In genomic region chr14:39034481-39035296, GRCh38 we compare ENCODE assay signal across 11 cellular contexts.
DNase-seq lines count a peak whose midpoint lies in the region; ATAC-seq, FAIRE-seq and TF ChIP-seq lines count a peak whose summit lies in the region.
"Had no signal": no experiment of that assay in that cellular context is flagged by ENCODE, and none has a peak within 500 bp of the region (broad histone marks: within the 10 kb centered on the region; RNA-seq: fewer than 3 reads in every experiment).

No MANE protein-coding gene starts in this region.

- SMC1A ChIA-PET in GM12878 (lab: Charles Lee; ENCODE audit: uncharacterized antibody, unreplicated experiment) = interaction anchor here (0.8 to 2.2 kb wide), 14 partner anchors 14 to 334 kb away, joined by 3 to 8 read pairs (median 4); no protein-coding TSS in a partner anchor

- RAD21 ChIA-PET in GM12878 (lab: Charles Lee; ENCODE audit: unreplicated experiment) = interaction anchor here (0.8 to 1.2 kb wide), 3 partner anchors 166 to 313 kb away, joined by 3 to 5 read pairs (median 3); no protein-coding TSS in a partner anchor

- H3K4me1 ChIP-seq in BE2C (no peaks in the 10 kb centered on the region; the same call in 1 of the 2 replicates), GM12878 (ENCODE audit: control insufficient read depth, insufficient read depth, low read length) (no peaks in the 10 kb centered on the region), HepG2 (ENCODE audit: insufficient read depth, low read length) (no peaks in the 10 kb centered on the region)

- TF ChIP-seq CTCF in BE2C (IDR thresholded peaks at IDR 0.05; ENCODE audit: low read depth, low read length) = peak; percentile 84
- TF ChIP-seq CTCF in GM12878 (IDR thresholded peaks at IDR 0.05 in 2 of 3, conservative IDR thresholded peaks at IDR 0.05 in 1 of 3; ENCODE audit: control insufficient read depth in 2 of 3, extremely low read depth in 1 of 3, insufficient read depth in 1 of 3, low read depth in 3 of 3, low read length in 3 of 3) = peak in 1 of 3 experiments; percentile 27; a peak in 1 of 6 replicates
- peak; percentile 75 for TF ChIP-seq CTCF in HepG2 (CRISPR knock-in tag; IDR thresholded peaks at IDR 0.05)

- CTCF ChIA-PET in GM12878 (lab: Yijun Ruan, JAX) (interaction anchor here (0.6 to 2.0 kb wide), 26 partner anchors 9 to 433 kb away, joined by 3 to 8 read pairs (median 4); partner anchors contain the start of gene TRAPPC6B), HepG2 (lab: Yijun Ruan, JAX; ENCODE audit: low intra/inter-chr PET ratio, low total read pairs) (interaction anchor here (0.7 to 2.2 kb wide), 4 partner anchors 19 to 313 kb away, joined by 3 to 21 read pairs (median 10); no protein-coding TSS in a partner anchor)

- H4K20me1 ChIP-seq in GM12878 (ENCODE audit: control insufficient read depth, insufficient read depth) = no peaks in the 10 kb centered on the region
- H4K20me1 ChIP-seq in HepG2 (ENCODE audit: insufficient read depth, low read length) = peaks cover 3% of the 10 kb centered on the region; the same call in 1 of the 2 replicates

- no peak for FAIRE-seq in GM12878 (lab: Jason Lieb, UNC)
- FAIRE-seq in HepG2 (lab: Jason Lieb, UNC) = no peak

- H3K4me2 ChIP-seq in GM12878 (ENCODE audit: control insufficient read depth, insufficient read depth) (no peak overlapping the region), HepG2 (ENCODE audit: low read depth, low read length) (no peak overlapping the region)

- H3K36me3 ChIP-seq in BE2C (peaks cover 52% of the 10 kb centered on the region), GM12878 (ENCODE audit: control insufficient read depth in 2 of 2, insufficient read depth in 2 of 2, low read length in 1 of 2) (peaks cover 5 to 28% of the 10 kb centered on the region in 2 experiments), HepG2 (replicated peaks in 1 of 2; ENCODE audit: control insufficient read depth in 1 of 2, insufficient read depth in 2 of 2, low read length in 2 of 2) (peaks cover 44 to 96% of the 10 kb centered on the region in 2 experiments)

- ATAC-seq in GM12878 (peak; percentile 78), HepG2 (peak; percentile 78), HG02870 (IDR thresholded peaks at IDR 0.05; ENCODE audit: unreplicated experiment) (no peak)
- ATAC-seq: sciatic nerve had no signal

- no peak overlapping the region for H3K4me3 ChIP-seq in BE2C (ENCODE audit: low read depth, low read length)
- H3K4me3 ChIP-seq in GM12878 = no peak overlapping the region
- H3K4me3 ChIP-seq in HepG2 (replicated peaks in 1 of 3; ENCODE audit: insufficient read depth in 1 of 3, low read depth in 2 of 3, low read length in 3 of 3) = no peak overlapping the region

- no peak overlapping the region for H3K27ac ChIP-seq in GM12878 (ENCODE audit: control insufficient read depth, insufficient read depth)
- H3K27ac ChIP-seq in HepG2 (ENCODE audit: extremely low read length, insufficient read depth, low read length) = no peak overlapping the region

- no peak for TF ChIP-seq EP300 in GM12878 (IDR thresholded peaks at IDR 0.05; ENCODE audit: borderline replicate concordance in 1 of 2, control insufficient read depth in 1 of 2, low read depth in 2 of 2, low read length in 2 of 2)
- TF ChIP-seq EP300 in HepG2 (IDR thresholded peaks at IDR 0.05; ENCODE audit: low read depth in 2 of 2, low read length in 2 of 2) = no peak
- no peak for TF ChIP-seq EP300 in HepG2 (CRISPR knock-in tag; IDR thresholded peaks at IDR 0.05; ENCODE audit: borderline replicate concordance)

- H2AFZ ChIP-seq in GM12878 (ENCODE audit: control insufficient read depth, low read depth, low read length) = no peak overlapping the region
- no peak overlapping the region for H2AFZ ChIP-seq in HepG2 (ENCODE audit: low read length)

- POLR2A ChIA-PET in GM12878 (lab: Charles Lee) = interaction anchor here (0.5 kb wide), 1 partner anchor 134 kb away, joined by 4 read pairs; no protein-coding TSS in a partner anchor
- POLR2A ChIA-PET in HepG2 (lab: Yijun Ruan, JAX) = interaction anchor here (1.0 to 2.6 kb wide), 4 partner anchors 10 to 136 kb away, joined by 3 to 26 read pairs (median 18); partner anchors contain the start of genes SEC23A and TRAPPC6B

- H3K79me2 ChIP-seq in GM12878 (ENCODE audit: control insufficient read depth, insufficient read depth, low read length) (no peaks in the 10 kb centered on the region), HepG2 (ENCODE audit: insufficient read depth, low read length) (no peaks in the 10 kb centered on the region)

- H3K9me3 ChIP-seq in BE2C (no peaks in the 10 kb centered on the region), GM12878 (replicated peaks; ENCODE audit: control insufficient read depth, insufficient read depth, low read length) (no peaks in the 10 kb centered on the region), HepG2 (ENCODE audit: low read length) (no peaks in the 10 kb centered on the region)

- intact Hi-C loops in GM12878 (cut with micrococcal nuclease; ENCODE audit: unreplicated experiment) (no loop called here), HepG2 (cut with micrococcal nuclease; ENCODE audit: unreplicated experiment) (loop anchor here (1.0 kb wide), 5 partner anchors 8 to 429 kb away; no protein-coding TSS in a partner anchor)

- no peak for TF ChIP-seq RAD21 in GM12878 (IDR thresholded peaks at IDR 0.05; ENCODE audit: insufficient read depth, low read depth, low read length)
- peak; percentile 66; the same call in 1 of the 2 replicates for TF ChIP-seq RAD21 in HepG2 (CRISPR knock-in tag; IDR thresholded peaks at IDR 0.05)

- in situ Hi-C loops in GM12878 (cut with MboI) = no loop called here
- in situ Hi-C loops in HepG2 (cut with HindIII; ENCODE audit: extremely low pct_ligation_motif_present, low pct_unique_long_range_greater_than_20kb) = no loop called here

- H3K9ac ChIP-seq in GM12878 (ENCODE audit: control insufficient read depth, insufficient read depth, low read length) (no peak overlapping the region), HepG2 (ENCODE audit: insufficient read depth, low read depth, low read length) (no peak overlapping the region)

- DNase-seq in BE2C (peak; percentile 67), NCI-H146 treated with DMSO at 0.1 percent for 48 hours (lab: John Stamatoyannopoulos, UW; ENCODE audit: unreplicated experiment) (peak; percentile 4), GM12878 (ENCODE audit: low read depth, low spot score) (no peak), HepG2 (ENCODE audit: low spot score) (peak; percentile 66), EL (no peak), foreskin melanocyte (no peak), SKM-1 treated with dmso at 0.1 percent for 144 hours (lab: John Stamatoyannopoulos, UW; ENCODE audit: unreplicated experiment) (no peak)
- DNase-seq: DND-41, islet precursor cell had no signal

- no peak for TF ChIP-seq POLR2A in GM12878 (IDR thresholded peaks at IDR 0.05; ENCODE audit: low read depth, low read length)
- TF ChIP-seq POLR2A in HepG2 (IDR thresholded peaks at IDR 0.05; ENCODE audit: insufficient read depth in 1 of 2, low read depth in 2 of 2, low read length in 2 of 2) = no peak

- BruUV-seq in GM12878 (replicated peaks; lab: Mats Ljungman, UMichigan) = no TSS peak
- BruUV-seq in HepG2 (replicated peaks; lab: Mats Ljungman, UMichigan) = no TSS peak

- no peaks in the 10 kb centered on the region for H3K27me3 ChIP-seq in BE2C
- no peaks in the 10 kb centered on the region for H3K27me3 ChIP-seq in GM12878 (replicated peaks in 1 of 2; ENCODE audit: control insufficient read depth in 2 of 2, insufficient read depth in 2 of 2, low read length in 1 of 2)
- no peaks in the 10 kb centered on the region for H3K27me3 ChIP-seq in HepG2 (ENCODE audit: control insufficient read depth in 1 of 2, insufficient read depth in 2 of 2, low read length in 2 of 2)

- 95% methylated on average over 3 of the region's 3 CpGs for WGBS in GM12878 (ENCODE audit: insufficient coverage, insufficient replicate concordance, low lambda C conversion rate, missing lambda C conversion rate)
- WGBS in HepG2 (ENCODE audit: low lambda C conversion rate) = 41% methylated on average over 3 of the region's 3 CpGs

TF ChIP-seq in GM12878, 131 proteins besides CTCF, POLR2A, EP300 and RAD21 (continues in another document):
- TF ChIP-seq FOXK2 (IDR thresholded peaks at IDR 0.05) (no peak), MEF2A (IDR thresholded peaks at IDR 0.05; ENCODE audit: insufficient read depth, low read depth, low read length) (no peak), NFXL1 (IDR thresholded peaks at IDR 0.05; ENCODE audit: borderline replicate concordance) (no peak)

TF ChIP-seq in HepG2, 621 proteins besides CTCF, POLR2A, EP300 and RAD21 (continues in another document):
- TF ChIP-seq HMGXB4 (CRISPR knock-in tag; IDR thresholded peaks at IDR 0.05; ENCODE audit: borderline replicate concordance in 1 of 2, low read depth in 1 of 2) = peak in 1 of 2 experiments; percentile 27; a peak in 1 of 4 replicates
- TF ChIP-seq ZBTB25 (CRISPR knock-in tag; IDR thresholded peaks at IDR 0.05) = peak; percentile 60; the same call in 1 of the 2 replicates

Comparison
In these comparisons a context has a peak if more than half of its experiments do, and no peak if none do; other contexts are left out.
1. DNase-seq: peak in BE2C (single experiment), NCI-H146 treated with DMSO at 0.1 percent for 48 hours (single experiment) and HepG2 (single experiment); none in GM12878 (single experiment), EL (single experiment), foreskin melanocyte (single experiment) and SKM-1 treated with dmso at 0.1 percent for 144 hours (single experiment).